In the genomic region with DNA sequence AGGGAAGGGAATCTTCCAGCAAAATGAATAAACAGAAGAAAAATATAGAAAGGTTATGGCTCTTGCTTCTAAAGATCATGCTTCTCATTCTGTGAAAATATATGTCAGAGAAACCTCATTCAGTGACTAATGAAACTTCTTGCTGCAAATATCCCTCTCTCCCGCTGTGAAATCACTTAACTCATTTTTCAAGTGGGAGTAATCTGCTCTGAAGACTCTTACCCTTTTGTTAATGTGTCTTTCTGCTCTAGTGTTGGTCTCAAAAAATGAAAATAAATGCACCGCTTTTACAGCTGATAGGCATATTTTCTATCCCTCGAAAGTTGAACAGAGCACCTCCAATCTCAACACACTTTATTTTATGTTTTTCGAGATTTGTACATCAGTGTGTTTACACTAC, we compare ENCODE assay signal across 20 cellular contexts.
"Had no signal": no experiment of that assay in that cellular context is flagged by ENCODE, and none has a peak within 500 bp of the region (broad histone marks: within the 10 kb centered on the region; RNA-seq: fewer than 3 reads in every experiment).

No MANE protein-coding gene starts in this region.

- DNase-seq: activated CD4-positive, alpha-beta T cell treated with anti-CD3 and anti-CD28 coated beads, Interleukin-2, amount 50 U/mL, for 1 hour; activated CD4-positive, CD25-positive, alpha-beta regulatory T cell treated with anti-CD3 and anti-CD28 coated beads, Interleukin-2, amount 50 U/mL, for 72 hours; activated CD8-positive, alpha-beta memory T cell treated with anti-CD3 and anti-CD28 coated beads, Interleukin-2, amount 50 U/mL, for 4 hours; activated effector memory CD4-positive, alpha-beta T cell treated with Interleukin-2 at 50 U/mL for 16 hours; activated naive CD4-positive, alpha-beta T cell treated with anti-CD3 and anti-CD28 coated beads, Interleukin-2, amount 10 ng/mL, durations not matched to agents 7 days and 5 days; activated T-cell treated with anti-CD3 and anti-CD28 coated beads, Interleukin-2, amount 50 U/mL, for 48 hours; aorta; cortex of kidney; kidney; natural killer cell; pancreas; right lobe of liver; small intestine; stimulated activated CD4-positive, alpha-beta T cell treated with anti-CD3 and anti-CD28 coated beads, Interleukin-15, amount 100 ng/mL, for 24 hours; stimulated activated CD4-positive, alpha-beta T cell treated with anti-CD3 and anti-CD28 coated beads, Interleukin-2, amount 100 ng/mL, for 48 hours; transverse colon had no signal

- H3K27me3 ChIP-seq: neutrophil, transverse colon had no signal

- H3K9me3 ChIP-seq: neutrophil, pancreas, right lobe of liver, transverse colon had no signal

- H3K36me3 ChIP-seq: neutrophil, pancreas, right lobe of liver, transverse colon had no signal

- ATAC-seq: left lobe of liver, natural killer cell, pancreas, right lobe of liver had no signal

- H3K4me3 ChIP-seq: lung, pancreas, right lobe of liver, transverse colon had no signal

- H3K27ac ChIP-seq: neutrophil, pancreas, right lobe of liver, transverse colon, VCaP had no signal

- H3K4me1 ChIP-seq: pancreas, right lobe of liver, transverse colon had no signal
